ENCODE assay signal across 15 cellular contexts in genomic region chr10:28810062-28810870, GRCh38.
DNase-seq lines count a peak whose midpoint lies in the region; ATAC-seq, FAIRE-seq and TF ChIP-seq lines count a peak whose summit lies in the region.
"Had no signal": no experiment of that assay in that cellular context is flagged by ENCODE, and none has a peak within 500 bp of the region (broad histone marks: within the 10 kb centered on the region; RNA-seq: fewer than 3 reads in every experiment).

No MANE protein-coding gene starts in this region.

- H3K27me3 ChIP-seq in pancreas: no peaks in the 10 kb centered on the region
- H3K27me3 ChIP-seq: breast epithelium, tibial nerve had no signal

- H3K27ac ChIP-seq in mesodermal cell (ENCODE audit: low read depth, low read length, severe bottlenecking): peak overlapping the region; percentile 97
- no peak overlapping the region for H3K27ac ChIP-seq in pancreas
- H3K27ac ChIP-seq: breast epithelium, prostate gland, tibial nerve had no signal

- H3K4me1 Mint-ChIP-seq in endothelial cell (ENCODE audit: unreplicated experiment): peaks cover 71% of the 10 kb centered on the region

- peak overlapping the region; percentile 44 for H3K4me3 Mint-ChIP-seq in endothelial cell (ENCODE audit: unreplicated experiment)
- H3K4me3 Mint-ChIP-seq: activated CD8-positive, alpha-beta T cell treated with anti-CD3 and anti-CD28 coated beads, Interleukin-2, amount 10 ng/mL, durations not matched to agents 7 days and 5 days; memory B cell had no signal

- DNase-seq in Ammon's horn (ENCODE audit: low spot score) (peak; percentile 21), MV-4-11 (lab: John Stamatoyannopoulos, UW) (peak; percentile 40), endothelial cell (ENCODE audit: low spot score) (no peak), pancreas (no peak), cerebellar cortex (ENCODE audit: low spot score) (no peak)
- no peak for DNase-seq in activated CD8-positive, alpha-beta memory T cell treated with anti-CD3 and anti-CD28 coated beads for 24 hours
- DNase-seq: activated CD8-positive, alpha-beta T cell treated with anti-CD3 and anti-CD28 coated beads, Interleukin-2, amount 10 ng/mL, durations not matched to agents 7 days and 5 days; activated gamma-delta T cell treated with Interleukin-2 at 50 U/mL for 16 hours had no signal

- peaks cover 3% of the 10 kb centered on the region for H3K36me3 Mint-ChIP-seq in endothelial cell (ENCODE audit: low read depth, unreplicated experiment)
- H3K36me3 Mint-ChIP-seq: memory B cell had no signal

- peaks cover 5% of the 10 kb centered on the region for H3K9me3 ChIP-seq in mesodermal cell (ENCODE audit: control insufficient read depth, low read length)
- no peaks in the 10 kb centered on the region for H3K9me3 ChIP-seq in pancreas
- H3K9me3 ChIP-seq: breast epithelium, prostate gland, tibial nerve had no signal

- H3K4me1 ChIP-seq in mesodermal cell (ENCODE audit: control insufficient read depth, insufficient read depth, low read length, poor library complexity, severe bottlenecking): peaks cover 55% of the 10 kb centered on the region
- peaks cover 0 to 4% (median 0%) of the 10 kb centered on the region in 3 donors for H3K4me1 ChIP-seq in pancreas
- H3K4me1 ChIP-seq: breast epithelium, prostate gland had no signal

- no peak for TF ChIP-seq CTCF in endothelial cell (IDR thresholded peaks at IDR 0.05; ENCODE audit: unreplicated experiment)
- TF ChIP-seq CTCF in pancreas (IDR thresholded peaks at IDR 0.05): no peak

- peaks cover 6% of the 10 kb centered on the region for H3K27me3 Mint-ChIP-seq in endothelial cell (ENCODE audit: unreplicated experiment)

- no peak for ATAC-seq in GM19395 (IDR thresholded peaks at IDR 0.05; ENCODE audit: unreplicated experiment)
- ATAC-seq in pancreas: no peak
- ATAC-seq: activated CD8-positive, alpha-beta T cell treated with anti-CD3 and anti-CD28 coated beads, Interleukin-2, amount 10 ng/mL, durations not matched to agents 7 days and 5 days had no signal

- H3K36me3 ChIP-seq in mesodermal cell (ENCODE audit: control insufficient read depth, insufficient read depth, low read length) (no peaks in the 10 kb centered on the region), pancreas (no peaks in the 10 kb centered on the region)
- H3K36me3 ChIP-seq: breast epithelium, prostate gland, tibial nerve had no signal

- WGBS in mesodermal cell (ENCODE audit: insufficient coverage in 2 of 2), 2 experiments: 25 to 26% methylated on average over 6 to 8 of the region's 10 CpGs
- 88 to 90% methylated on average over 10 of the region's 10 CpGs for WGBS in pancreas, 2 donors

- no peak for FAIRE-seq in pancreas (lab: Jason Lieb, UNC)
- FAIRE-seq: endometrium had no signal

- peak overlapping the region; percentile 96 for H3K27ac Mint-ChIP-seq in endothelial cell (ENCODE audit: unreplicated experiment)
- H3K27ac Mint-ChIP-seq: activated CD8-positive, alpha-beta T cell treated with anti-CD3 and anti-CD28 coated beads, Interleukin-2, amount 10 ng/mL, durations not matched to agents 7 days and 5 days; memory B cell had no signal

- intact Hi-C loops in pancreas (cut with DNase I): no loop called here

- H3K4me3 ChIP-seq in mesodermal cell (ENCODE audit: extremely low read depth, insufficient read depth, low read length, poor library complexity, severe bottlenecking) (no peak overlapping the region), pancreas (no peak overlapping the region)
- H3K4me3 ChIP-seq: breast epithelium, prostate gland, tibial nerve had no signal

- H3K9me3 Mint-ChIP-seq in endothelial cell (ENCODE audit: unreplicated experiment): no peaks in the 10 kb centered on the region
- H3K9me3 Mint-ChIP-seq: memory B cell had no signal

Comparison
In these comparisons a context has a peak if more than half of its experiments do, and no peak if none do; other contexts are left out.
1. DNase-seq: peak in Ammon's horn (single experiment) and MV-4-11 (single experiment); none in endothelial cell (single experiment), pancreas (0 of 6), cerebellar cortex (single experiment) and activated CD8-positive, alpha-beta memory T cell treated with anti-CD3 and anti-CD28 coated beads for 24 hours (single experiment).